ENCODE assay signal across 1 cellular context in the genomic region with DNA sequence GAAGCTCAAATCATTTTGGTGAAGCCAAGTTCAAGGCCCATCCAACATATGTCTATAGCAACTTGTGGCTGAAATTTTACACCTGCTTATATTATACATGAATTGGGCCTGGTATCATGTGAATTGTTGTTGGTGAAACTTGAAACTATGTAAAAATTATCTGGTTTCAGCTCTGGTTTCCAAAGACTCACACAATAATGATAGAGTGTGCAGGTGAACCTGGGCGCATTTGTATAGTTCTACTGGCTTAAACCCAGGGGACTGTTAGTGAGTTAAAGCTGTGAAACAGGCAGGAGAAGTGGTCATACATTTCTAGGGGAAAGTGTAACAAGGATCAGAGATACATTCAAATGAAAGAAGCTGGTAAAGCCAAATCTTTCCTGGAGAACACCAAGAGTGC.
TF ChIP-seq lines count a peak whose summit lies in the region.

No MANE protein-coding gene starts in this region.

TF ChIP-seq in GM12878, 131 proteins besides CTCF, POLR2A, EP300 and RAD21 (continued from another document):
- TF ChIP-seq, protein P1, sequence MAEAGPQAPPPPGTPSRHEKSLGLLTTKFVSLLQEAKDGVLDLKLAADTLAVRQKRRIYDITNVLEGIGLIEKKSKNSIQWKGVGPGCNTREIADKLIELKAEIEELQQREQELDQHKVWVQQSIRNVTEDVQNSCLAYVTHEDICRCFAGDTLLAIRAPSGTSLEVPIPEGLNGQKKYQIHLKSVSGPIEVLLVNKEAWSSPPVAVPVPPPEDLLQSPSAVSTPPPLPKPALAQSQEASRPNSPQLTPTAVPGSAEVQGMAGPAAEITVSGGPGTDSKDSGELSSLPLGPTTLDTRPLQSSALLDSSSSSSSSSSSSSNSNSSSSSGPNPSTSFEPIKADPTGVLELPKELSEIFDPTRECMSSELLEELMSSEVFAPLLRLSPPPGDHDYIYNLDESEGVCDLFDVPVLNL (IDR thresholded peaks at IDR 0.05; ENCODE audit: low read depth, low read length), result no peak
- TF ChIP-seq SREBF2 (IDR thresholded peaks at IDR 0.05; ENCODE audit: low read length), result no peak
- TF ChIP-seq CBFB (IDR thresholded peaks at IDR 0.05; ENCODE audit: low read depth), result no peak
- no peak for TF ChIP-seq ZNF384 (IDR thresholded peaks at IDR 0.05; ENCODE audit: borderline replicate concordance, low read depth, low read length)
TF ChIP-seq in GM12878: peak in this region for 0.
